Comparison of ENCODE assay signal across 8 cellular contexts in the genomic region with DNA sequence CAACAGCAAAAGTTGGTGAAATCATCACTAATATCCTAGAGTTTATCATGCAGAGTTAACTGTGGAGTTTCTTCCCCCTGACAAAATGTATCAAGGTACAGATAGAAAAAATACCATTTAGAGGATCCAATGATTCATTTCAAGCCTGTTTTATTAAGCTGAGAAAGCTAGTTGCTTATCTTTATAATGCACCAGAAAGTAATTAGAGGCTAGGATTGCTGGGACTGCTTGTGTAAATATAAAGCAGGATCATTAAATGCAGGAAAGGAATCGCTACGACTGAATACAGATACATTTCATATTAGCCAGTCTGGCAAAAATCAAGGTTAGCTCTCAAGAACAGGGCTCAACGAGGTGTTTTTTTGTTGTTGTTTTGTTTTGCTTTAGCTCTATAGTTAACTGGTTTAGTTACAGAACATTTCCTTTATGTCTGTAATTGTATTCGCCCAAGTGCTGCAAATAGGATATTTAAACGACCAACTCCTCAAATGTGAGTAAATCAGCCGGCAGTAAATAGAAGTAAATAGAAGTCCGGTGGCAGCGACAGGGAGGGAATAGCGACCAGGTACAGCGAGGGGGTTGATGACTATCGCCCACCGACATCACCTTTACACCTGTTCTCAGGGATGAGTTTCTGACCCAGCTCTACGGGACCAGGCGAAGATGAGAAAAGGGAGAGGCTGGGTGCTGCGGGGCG. TPM values are rescaled to one million over a fixed set of nuclear protein-coding genes. Genes with fewer than 3 reads are reported as not detected.
DNase-seq lines count a peak whose midpoint lies in the region; ATAC-seq, FAIRE-seq and TF ChIP-seq lines count a peak whose summit lies in the region.

No MANE protein-coding gene starts in this region.

- TF ChIP-seq CTCF in DOHH2 (IDR thresholded peaks at IDR 0.05; ENCODE audit: low read depth, low read length, poor library complexity, severe bottlenecking) (no peak), bronchial epithelial cell (IDR thresholded peaks at IDR 0.05; ENCODE audit: insufficient read depth, low read length, severe bottlenecking) (no peak)

- DNase-seq in M059J (ENCODE audit: low read depth) (peak; percentile 15), bronchial epithelial cell (ENCODE audit: low read depth) (peak; percentile 12), glomerular visceral epithelial cell (ENCODE audit: extremely low spot score) (no peak), sciatic nerve (ENCODE audit: low spot score) (no peak), SKM-1 (lab: John Stamatoyannopoulos, UW; ENCODE audit: unreplicated experiment) (no peak)
- DNase-seq in stimulated activated CD4-positive, alpha-beta T cell treated with anti-CD3 and anti-CD28 coated beads, Interleukin-2, amount 100 ng/mL, for 48 hours, result no peak

- H3K4me1 ChIP-seq in DOHH2 (ENCODE audit: control insufficient read depth, low read length) (peaks cover 74% of the 10 kb centered on the region), mesodermal cell (ENCODE audit: control insufficient read depth, insufficient read depth, low read length, poor library complexity, severe bottlenecking) (peaks cover 39% of the 10 kb centered on the region)

- H3K9me2 ChIP-seq in DOHH2 (replicated peaks; ENCODE audit: control insufficient read depth, low read length), result no peaks in the 10 kb centered on the region

- peaks cover 59% of the 10 kb centered on the region for H3K36me3 ChIP-seq in DOHH2 (ENCODE audit: control insufficient read depth, low read length)
- no peaks in the 10 kb centered on the region for H3K36me3 ChIP-seq in bronchial epithelial cell (ENCODE audit: control insufficient read depth, insufficient read depth, low read length)
- H3K36me3 ChIP-seq in mesodermal cell (ENCODE audit: control insufficient read depth, insufficient read depth, low read length), result peaks cover 8% of the 10 kb centered on the region

- no peak for FAIRE-seq in bronchial epithelial cell (lab: Jason Lieb, UNC)

- intact Hi-C loops in sciatic nerve (cut with DNase I), result no loop called here

- peaks cover 84% of the 10 kb centered on the region for H3K79me2 ChIP-seq in DOHH2 (ENCODE audit: control insufficient read depth, low read length)

- 0% methylated on average over 8 of the region's 16 CpGs for WGBS in mesodermal cell (ENCODE audit: insufficient coverage in 2 of 2), 2 experiments

- H4K20me1 ChIP-seq in DOHH2 (ENCODE audit: control insufficient read depth, insufficient read depth, low read depth, low read length), result peaks cover 30% of the 10 kb centered on the region

- no peak for ATAC-seq in sciatic nerve

- H3K27me3 ChIP-seq in DOHH2 (ENCODE audit: control insufficient read depth, low read length) (no peaks in the 10 kb centered on the region), bronchial epithelial cell (ENCODE audit: control insufficient read depth, insufficient read depth, low read length) (no peaks in the 10 kb centered on the region)

- peaks cover 42% of the 10 kb centered on the region for H3F3A ChIP-seq in DOHH2 (ENCODE audit: control insufficient read depth, insufficient read depth)

- H3K4me3 ChIP-seq in DOHH2 (ENCODE audit: low read length) (peak overlapping the region; percentile 81), bronchial epithelial cell (ENCODE audit: low read depth, low read length) (peak overlapping the region; percentile 93), mesodermal cell (ENCODE audit: extremely low read depth, insufficient read depth, low read length, poor library complexity, severe bottlenecking) (peak overlapping the region; percentile 81)

- peak overlapping the region; percentile 88 for H3K4me2 ChIP-seq in DOHH2 (ENCODE audit: low read length)

- H3K27ac ChIP-seq in DOHH2 (ENCODE audit: low read depth, low read length) (peak overlapping the region; percentile 99), mesodermal cell (ENCODE audit: low read depth, low read length, severe bottlenecking) (peak overlapping the region; percentile 99)

- no peaks in the 10 kb centered on the region for H3K9me3 ChIP-seq in DOHH2 (ENCODE audit: control insufficient read depth, insufficient read depth, low read length)
- H3K9me3 ChIP-seq in mesodermal cell (ENCODE audit: control insufficient read depth, low read length), result no peaks in the 10 kb centered on the region

RNA-seq across cellular contexts. Expression of a gene that starts 0.7 kb away (rescaled TPM):
- total RNA-seq in M059J (2014; rRNA removed; shearing (Covaris generic)), result 18.6 and 28.8 TPM in 2 replicates
- total RNA-seq in bronchial epithelial cell (20.5 and 28.4 TPM in 2 replicates), sciatic nerve (32.9 TPM)
- polyA plus RNA-seq in mesodermal cell (2013, experiment 1 of 2), result 63.4 TPM
- 69.1 TPM for polyA plus RNA-seq in mesodermal cell (2013, experiment 2 of 2)

RNA-seq across cellular contexts. Expression of a gene that starts 36.7 kb away (rescaled TPM):
- 0.25 TPM in 1 of 2 replicates, not detected in the other for total RNA-seq in M059J (2014; rRNA removed; shearing (Covaris generic))
- total RNA-seq in bronchial epithelial cell, result under 0.01 and 0.26 TPM in 2 replicates
- polyA plus RNA-seq in mesodermal cell (2013, experiment 1 of 2), result 1.00 TPM
- polyA plus RNA-seq in mesodermal cell (2013, experiment 2 of 2), result 0.56 TPM
- 1.7 TPM for total RNA-seq in sciatic nerve

Comparison
In these comparisons a context has a peak if more than half of its experiments do, and no peak if none do; other contexts are left out.
1. DNase-seq: peak in M059J (single experiment) and bronchial epithelial cell (single experiment); none in glomerular visceral epithelial cell (single experiment), sciatic nerve (single experiment), SKM-1 (single experiment) and stimulated activated CD4-positive, alpha-beta T cell treated with anti-CD3 and anti-CD28 coated beads, Interleukin-2, amount 100 ng/mL, for 48 hours (0 of 2).
2. Peak in every context shown above with its lines, with median percentiles within 50 percentile points of each other: H3K4me3 ChIP-seq.